Comparison of ENCODE assay signal across 2 cellular contexts in the genomic region with DNA sequence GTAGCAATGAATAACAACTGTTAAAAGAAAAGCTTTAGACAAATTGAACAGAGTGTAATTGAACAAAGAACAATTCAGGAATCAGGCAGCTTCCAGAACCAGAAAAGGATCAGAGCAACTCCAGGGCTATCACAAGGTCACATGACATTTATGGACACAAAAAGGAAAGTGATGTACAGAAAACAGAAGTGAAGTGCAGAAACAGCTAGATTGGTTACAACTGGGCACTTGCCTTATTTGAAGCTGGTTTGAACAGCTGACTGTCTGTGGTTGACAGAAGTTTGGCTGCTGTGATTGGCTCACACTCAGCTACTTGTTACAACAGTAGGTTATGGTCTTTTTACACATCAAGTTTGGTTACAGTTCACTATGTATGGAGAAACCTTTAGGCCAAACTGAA.
TF ChIP-seq lines count a peak whose summit lies in the region.

No MANE protein-coding gene starts in this region.

TF ChIP-seq in GM23338, 12 proteins besides CTCF, POLR2A, EP300 and RAD21 (continued from another document):
- TF ChIP-seq, protein P1, sequence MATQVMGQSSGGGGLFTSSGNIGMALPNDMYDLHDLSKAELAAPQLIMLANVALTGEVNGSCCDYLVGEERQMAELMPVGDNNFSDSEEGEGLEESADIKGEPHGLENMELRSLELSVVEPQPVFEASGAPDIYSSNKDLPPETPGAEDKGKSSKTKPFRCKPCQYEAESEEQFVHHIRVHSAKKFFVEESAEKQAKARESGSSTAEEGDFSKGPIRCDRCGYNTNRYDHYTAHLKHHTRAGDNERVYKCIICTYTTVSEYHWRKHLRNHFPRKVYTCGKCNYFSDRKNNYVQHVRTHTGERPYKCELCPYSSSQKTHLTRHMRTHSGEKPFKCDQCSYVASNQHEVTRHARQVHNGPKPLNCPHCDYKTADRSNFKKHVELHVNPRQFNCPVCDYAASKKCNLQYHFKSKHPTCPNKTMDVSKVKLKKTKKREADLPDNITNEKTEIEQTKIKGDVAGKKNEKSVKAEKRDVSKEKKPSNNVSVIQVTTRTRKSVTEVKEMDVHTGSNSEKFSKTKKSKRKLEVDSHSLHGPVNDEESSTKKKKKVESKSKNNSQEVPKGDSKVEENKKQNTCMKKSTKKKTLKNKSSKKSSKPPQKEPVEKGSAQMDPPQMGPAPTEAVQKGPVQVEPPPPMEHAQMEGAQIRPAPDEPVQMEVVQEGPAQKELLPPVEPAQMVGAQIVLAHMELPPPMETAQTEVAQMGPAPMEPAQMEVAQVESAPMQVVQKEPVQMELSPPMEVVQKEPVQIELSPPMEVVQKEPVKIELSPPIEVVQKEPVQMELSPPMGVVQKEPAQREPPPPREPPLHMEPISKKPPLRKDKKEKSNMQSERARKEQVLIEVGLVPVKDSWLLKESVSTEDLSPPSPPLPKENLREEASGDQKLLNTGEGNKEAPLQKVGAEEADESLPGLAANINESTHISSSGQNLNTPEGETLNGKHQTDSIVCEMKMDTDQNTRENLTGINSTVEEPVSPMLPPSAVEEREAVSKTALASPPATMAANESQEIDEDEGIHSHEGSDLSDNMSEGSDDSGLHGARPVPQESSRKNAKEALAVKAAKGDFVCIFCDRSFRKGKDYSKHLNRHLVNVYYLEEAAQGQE (IDR thresholded peaks at IDR 0.05; ENCODE audit: unreplicated experiment) = no peak
- TF ChIP-seq NANOG (IDR thresholded peaks at IDR 0.05; ENCODE audit: borderline replicate concordance) = no peak
- no peak for TF ChIP-seq EZH2phosphoT487 (IDR thresholded peaks at IDR 0.05; ENCODE audit: unreplicated experiment)
- no peak for TF ChIP-seq EZH2 (IDR thresholded peaks at IDR 0.05; ENCODE audit: low read depth, unreplicated experiment)
- TF ChIP-seq POLR2AphosphoS5 (IDR thresholded peaks at IDR 0.05; ENCODE audit: low read depth) = no peak
- no peak for TF ChIP-seq JUNB (IDR thresholded peaks at IDR 0.05; ENCODE audit: unreplicated experiment)
- TF ChIP-seq, protein P2, sequence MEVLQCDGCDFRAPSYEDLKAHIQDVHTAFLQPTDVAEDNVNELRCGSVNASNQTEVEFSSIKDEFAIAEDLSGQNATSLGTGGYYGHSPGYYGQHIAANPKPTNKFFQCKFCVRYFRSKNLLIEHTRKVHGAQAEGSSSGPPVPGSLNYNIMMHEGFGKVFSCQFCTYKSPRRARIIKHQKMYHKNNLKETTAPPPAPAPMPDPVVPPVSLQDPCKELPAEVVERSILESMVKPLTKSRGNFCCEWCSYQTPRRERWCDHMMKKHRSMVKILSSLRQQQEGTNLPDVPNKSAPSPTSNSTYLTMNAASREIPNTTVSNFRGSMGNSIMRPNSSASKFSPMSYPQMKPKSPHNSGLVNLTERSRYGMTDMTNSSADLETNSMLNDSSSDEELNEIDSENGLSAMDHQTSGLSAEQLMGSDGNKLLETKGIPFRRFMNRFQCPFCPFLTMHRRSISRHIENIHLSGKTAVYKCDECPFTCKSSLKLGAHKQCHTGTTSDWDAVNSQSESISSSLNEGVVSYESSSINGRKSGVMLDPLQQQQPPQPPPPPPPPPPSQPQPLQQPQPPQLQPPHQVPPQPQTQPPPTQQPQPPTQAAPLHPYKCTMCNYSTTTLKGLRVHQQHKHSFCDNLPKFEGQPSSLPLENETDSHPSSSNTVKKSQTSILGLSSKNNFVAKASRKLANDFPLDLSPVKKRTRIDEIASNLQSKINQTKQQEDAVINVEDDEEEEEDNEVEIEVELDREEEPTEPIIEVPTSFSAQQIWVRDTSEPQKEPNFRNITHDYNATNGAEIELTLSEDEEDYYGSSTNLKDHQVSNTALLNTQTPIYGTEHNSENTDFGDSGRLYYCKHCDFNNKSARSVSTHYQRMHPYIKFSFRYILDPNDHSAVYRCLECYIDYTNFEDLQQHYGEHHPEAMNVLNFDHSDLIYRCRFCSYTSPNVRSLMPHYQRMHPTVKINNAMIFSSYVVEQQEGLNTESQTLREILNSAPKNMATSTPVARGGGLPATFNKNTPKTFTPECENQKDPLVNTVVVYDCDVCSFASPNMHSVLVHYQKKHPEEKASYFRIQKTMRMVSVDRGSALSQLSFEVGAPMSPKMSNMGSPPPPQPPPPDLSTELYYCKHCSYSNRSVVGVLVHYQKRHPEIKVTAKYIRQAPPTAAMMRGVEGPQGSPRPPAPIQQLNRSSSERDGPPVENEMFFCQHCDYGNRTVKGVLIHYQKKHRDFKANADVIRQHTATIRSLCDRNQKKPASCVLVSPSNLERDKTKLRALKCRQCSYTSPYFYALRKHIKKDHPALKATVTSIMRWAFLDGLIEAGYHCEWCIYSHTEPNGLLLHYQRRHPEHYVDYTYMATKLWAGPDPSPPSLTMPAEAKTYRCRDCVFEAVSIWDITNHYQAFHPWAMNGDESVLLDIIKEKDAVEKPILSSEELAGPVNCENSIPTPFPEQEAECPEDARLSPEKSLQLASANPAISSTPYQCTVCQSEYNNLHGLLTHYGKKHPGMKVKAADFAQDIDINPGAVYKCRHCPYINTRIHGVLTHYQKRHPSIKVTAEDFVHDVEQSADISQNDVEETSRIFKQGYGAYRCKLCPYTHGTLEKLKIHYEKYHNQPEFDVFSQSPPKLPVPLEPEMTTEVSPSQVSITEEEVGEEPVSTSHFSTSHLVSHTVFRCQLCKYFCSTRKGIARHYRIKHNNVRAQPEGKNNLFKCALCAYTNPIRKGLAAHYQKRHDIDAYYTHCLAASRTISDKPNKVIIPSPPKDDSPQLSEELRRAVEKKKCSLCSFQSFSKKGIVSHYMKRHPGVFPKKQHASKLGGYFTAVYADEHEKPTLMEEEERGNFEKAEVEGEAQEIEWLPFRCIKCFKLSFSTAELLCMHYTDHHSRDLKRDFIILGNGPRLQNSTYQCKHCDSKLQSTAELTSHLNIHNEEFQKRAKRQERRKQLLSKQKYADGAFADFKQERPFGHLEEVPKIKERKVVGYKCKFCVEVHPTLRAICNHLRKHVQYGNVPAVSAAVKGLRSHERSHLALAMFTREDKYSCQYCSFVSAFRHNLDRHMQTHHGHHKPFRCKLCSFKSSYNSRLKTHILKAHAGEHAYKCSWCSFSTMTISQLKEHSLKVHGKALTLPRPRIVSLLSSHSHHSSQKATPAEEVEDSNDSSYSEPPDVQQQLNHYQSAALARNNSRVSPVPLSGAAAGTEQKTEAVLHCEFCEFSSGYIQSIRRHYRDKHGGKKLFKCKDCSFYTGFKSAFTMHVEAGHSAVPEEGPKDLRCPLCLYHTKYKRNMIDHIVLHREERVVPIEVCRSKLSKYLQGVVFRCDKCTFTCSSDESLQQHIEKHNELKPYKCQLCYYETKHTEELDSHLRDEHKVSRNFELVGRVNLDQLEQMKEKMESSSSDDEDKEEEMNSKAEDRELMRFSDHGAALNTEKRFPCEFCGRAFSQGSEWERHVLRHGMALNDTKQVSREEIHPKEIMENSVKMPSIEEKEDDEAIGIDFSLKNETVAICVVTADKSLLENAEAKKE (CRISPR knock-in tag; IDR thresholded peaks at IDR 0.05) = no peak
- TF ChIP-seq, protein P3, sequence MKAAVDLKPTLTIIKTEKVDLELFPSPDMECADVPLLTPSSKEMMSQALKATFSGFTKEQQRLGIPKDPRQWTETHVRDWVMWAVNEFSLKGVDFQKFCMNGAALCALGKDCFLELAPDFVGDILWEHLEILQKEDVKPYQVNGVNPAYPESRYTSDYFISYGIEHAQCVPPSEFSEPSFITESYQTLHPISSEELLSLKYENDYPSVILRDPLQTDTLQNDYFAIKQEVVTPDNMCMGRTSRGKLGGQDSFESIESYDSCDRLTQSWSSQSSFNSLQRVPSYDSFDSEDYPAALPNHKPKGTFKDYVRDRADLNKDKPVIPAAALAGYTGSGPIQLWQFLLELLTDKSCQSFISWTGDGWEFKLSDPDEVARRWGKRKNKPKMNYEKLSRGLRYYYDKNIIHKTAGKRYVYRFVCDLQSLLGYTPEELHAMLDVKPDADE (IDR thresholded peaks at IDR 0.05) = no peak
- no peak for TF ChIP-seq ZNF114 (CRISPR knock-in tag; IDR thresholded peaks at IDR 0.05)

TF ChIP-seq in K562, 482 proteins besides CTCF, POLR2A, EP300 and RAD21 (continued from another document):
- TF ChIP-seq, protein P4, sequence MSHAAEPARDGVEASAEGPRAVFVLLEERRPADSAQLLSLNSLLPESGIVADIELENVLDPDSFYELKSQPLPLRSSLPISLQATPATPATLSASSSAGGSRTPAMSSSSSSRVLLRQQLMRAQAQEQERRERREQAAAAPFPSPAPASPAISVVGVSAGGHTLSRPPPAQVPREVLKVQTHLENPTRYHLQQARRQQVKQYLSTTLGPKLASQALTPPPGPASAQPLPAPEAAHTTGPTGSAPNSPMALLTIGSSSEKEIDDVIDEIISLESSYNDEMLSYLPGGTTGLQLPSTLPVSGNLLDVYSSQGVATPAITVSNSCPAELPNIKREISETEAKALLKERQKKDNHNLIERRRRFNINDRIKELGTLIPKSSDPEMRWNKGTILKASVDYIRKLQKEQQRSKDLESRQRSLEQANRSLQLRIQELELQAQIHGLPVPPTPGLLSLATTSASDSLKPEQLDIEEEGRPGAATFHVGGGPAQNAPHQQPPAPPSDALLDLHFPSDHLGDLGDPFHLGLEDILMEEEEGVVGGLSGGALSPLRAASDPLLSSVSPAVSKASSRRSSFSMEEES (CRISPR knock-in tag; IDR thresholded peaks at IDR 0.05) = peak; percentile 71
- TF ChIP-seq RAD51 (IDR thresholded peaks at IDR 0.05; ENCODE audit: borderline replicate concordance, low read depth) = peak; percentile 21; the same call in 1 of the 2 replicates
